In genomic region chr5:55920784-55921183, GRCh38 we compare ENCODE assay signal across 12 cellular contexts.
A peak's percentile ranks its signal among the peaks of the same experiment; 100 is the strongest.
DNase-seq lines count a peak whose midpoint lies in the region; ATAC-seq, FAIRE-seq and TF ChIP-seq lines count a peak whose summit lies in the region.
"Had no signal": no experiment of that assay in that cellular context is flagged by ENCODE, and none has a peak within 500 bp of the region (broad histone marks: within the 10 kb centered on the region; RNA-seq: fewer than 3 reads in every experiment).

No MANE protein-coding gene starts in this region.

- peak; percentile 52 for TF ChIP-seq CTCF in IMR-90 (conservative IDR thresholded peaks at IDR 0.05; ENCODE audit: low read depth, low read length)
- peak in 2 of 3 experiments; percentile 5 to 27; a peak in 1 of 6 replicates for TF ChIP-seq CTCF in GM12878 (IDR thresholded peaks at IDR 0.05 in 2 of 3, conservative IDR thresholded peaks at IDR 0.05 in 1 of 3; ENCODE audit: control insufficient read depth in 2 of 3, extremely low read depth in 1 of 3, insufficient read depth in 1 of 3, low read depth in 3 of 3, low read length in 3 of 3)
- TF ChIP-seq CTCF in osteoblast (IDR thresholded peaks at IDR 0.05; ENCODE audit: extremely low read depth, low read depth, low read length) = peak; percentile 66

- ATAC-seq in IMR-90 (ENCODE audit: low read depth) (peak; percentile 61), GM12878 (peak; percentile 15; the same call in 2 of the 3 replicates), HG02884 (IDR thresholded peaks at IDR 0.05; ENCODE audit: unreplicated experiment) (no peak), GM19351 (IDR thresholded peaks at IDR 0.05; ENCODE audit: unreplicated experiment) (no peak), HG03025 (IDR thresholded peaks at IDR 0.05; ENCODE audit: low FRiP score, unreplicated experiment) (no peak)
- ATAC-seq: gastroesophageal sphincter had no signal

- DNase-seq in NCI-H748 (lab: John Stamatoyannopoulos, UW; ENCODE audit: unreplicated experiment) (peak; percentile 28), NCI-H748 treated with DMSO at 0.1 percent for 48 hours (lab: John Stamatoyannopoulos, UW) (no peak), IMR-90 (no peak), GM12878 (ENCODE audit: low read depth, low spot score) (no peak), osteoblast (ENCODE audit: insufficient read length, low spot score, missing footprints) (no peak)
- DNase-seq: activated CD4-positive, CD25-positive, alpha-beta regulatory T cell treated with anti-CD3 and anti-CD28 coated beads, Interleukin-2, amount 50 U/mL, for 72 hours; stimulated activated naive CD4-positive, alpha-beta T cell had no signal

- H2BK15ac ChIP-seq in IMR-90 (ENCODE audit: low read depth, low read length) = no peak overlapping the region

- H2AFZ ChIP-seq in IMR-90 (replicated peaks; ENCODE audit: low read length, poor library complexity) (no peak overlapping the region), GM12878 (ENCODE audit: control insufficient read depth, low read depth, low read length) (no peak overlapping the region), osteoblast (ENCODE audit: low read length) (peak overlapping the region; percentile 26)

- H3K9ac ChIP-seq in IMR-90 (ENCODE audit: low read depth, low read length) = no peak overlapping the region
- no peak overlapping the region for H3K9ac ChIP-seq in GM12878 (ENCODE audit: control insufficient read depth, insufficient read depth, low read length)

- no CpG with 5 or more reads among the region's 5 CpGs for WGBS in IMR-90 (ENCODE audit: extremely low coverage in 2 of 2, insufficient read length in 1 of 2), 2 experiments
- WGBS in GM12878 (ENCODE audit: insufficient coverage, insufficient replicate concordance, low lambda C conversion rate, missing lambda C conversion rate) = 68% methylated on average over 5 of the region's 5 CpGs

- no peak overlapping the region for H3K18ac ChIP-seq in IMR-90 (ENCODE audit: low read depth, low read length)

- no peak overlapping the region for H2AK9ac ChIP-seq in IMR-90 (replicated peaks; ENCODE audit: low read depth, low read length, poor library complexity)

- in situ Hi-C loops in IMR-90 (cut with MboI; ENCODE audit: low sequenced_read_pairs) (loop anchor here (25.0 kb wide), 1 partner anchor 583 kb away; no protein-coding TSS in a partner anchor), GM12878 (cut with MboI) (no loop called here)

- H3K27me3 ChIP-seq in IMR-90 (ENCODE audit: control insufficient read depth, insufficient read depth, low read length) (no peaks in the 10 kb centered on the region), GM12878 (replicated peaks in 1 of 2; ENCODE audit: control insufficient read depth in 2 of 2, insufficient read depth in 2 of 2, low read length in 1 of 2) (no peaks in the 10 kb centered on the region), osteoblast (ENCODE audit: insufficient read depth, low read length) (no peaks in the 10 kb centered on the region)

- POLR2A ChIA-PET in IMR-90 (lab: Charles Lee; ENCODE audit: unreplicated experiment) (no interaction called here), GM12878 (lab: Charles Lee) (no interaction called here)

- H2BK5ac ChIP-seq in IMR-90 (ENCODE audit: low read depth, low read length, poor library complexity, severe bottlenecking) = no peak overlapping the region

- SMC1A ChIA-PET in GM12878 (lab: Charles Lee; ENCODE audit: uncharacterized antibody, unreplicated experiment) = interaction anchor here (0.6 to 2.2 kb wide), 6 partner anchors 9 to 273 kb away, joined by 3 to 10 read pairs (median 4); no protein-coding TSS in a partner anchor

- H2BK20ac ChIP-seq in IMR-90 (ENCODE audit: low read depth, low read length) = peak overlapping the region; percentile 5; the same call in 1 of the 2 replicates

- FAIRE-seq in GM12878 (lab: Jason Lieb, UNC) = peak; percentile 62

- intact Hi-C loops in IMR-90 (cut with micrococcal nuclease) = loop anchor here (5.0 kb wide), 2 partner anchors 208 to 513 kb away; partner anchors contain the start of gene SLC38A9
- intact Hi-C loops in GM12878 (cut with micrococcal nuclease; ENCODE audit: unreplicated experiment) = no loop called here

- H3K27ac ChIP-seq in IMR-90 (ENCODE audit: insufficient read depth, low read length) = no peak overlapping the region
- H3K27ac ChIP-seq in GM12878 (ENCODE audit: control insufficient read depth, insufficient read depth) = no peak overlapping the region
- no peak overlapping the region for H3K27ac ChIP-seq in osteoblast (ENCODE audit: low read depth, low read length)
- H3K27ac ChIP-seq: C4-2B, gastroesophageal sphincter had no signal

- H2AK5ac ChIP-seq in IMR-90 (ENCODE audit: low read depth, low read length) = no peak overlapping the region

- H3K79me1 ChIP-seq in IMR-90 (ENCODE audit: low read depth in 1 of 2, low read length in 2 of 2) = no peaks in the 10 kb centered on the region

- no peaks in the 10 kb centered on the region for H3K36me3 ChIP-seq in IMR-90 (ENCODE audit: control insufficient read depth, insufficient read depth, low read length)
- H3K36me3 ChIP-seq in GM12878 (ENCODE audit: control insufficient read depth in 2 of 2, insufficient read depth in 2 of 2, low read length in 1 of 2) = no peaks in the 10 kb centered on the region
- no peaks in the 10 kb centered on the region for H3K36me3 ChIP-seq in osteoblast (ENCODE audit: insufficient read depth, low read length)
- H3K36me3 ChIP-seq: gastroesophageal sphincter had no signal

- H4K20me1 ChIP-seq in IMR-90 (ENCODE audit: insufficient read depth, low read length) (no peaks in the 10 kb centered on the region), GM12878 (ENCODE audit: control insufficient read depth, insufficient read depth) (no peaks in the 10 kb centered on the region), osteoblast (ENCODE audit: insufficient read depth, low read length) (no peaks in the 10 kb centered on the region)

- no peak overlapping the region for H4K91ac ChIP-seq in IMR-90 (ENCODE audit: insufficient read depth, low read depth, low read length)

- H3K9me1 ChIP-seq in IMR-90 (ENCODE audit: insufficient read depth, low read length) = no peaks in the 10 kb centered on the region

- CTCF ChIA-PET in IMR-90 (lab: Yijun Ruan, JAX) (no interaction called here), GM12878 (lab: Yijun Ruan, JAX) (interaction anchor here (0.8 to 6.7 kb wide), 3 partner anchors 13 to 280 kb away, joined by 3 to 49 read pairs (median 4); no protein-coding TSS in a partner anchor)

- no peak overlapping the region for H2BK120ac ChIP-seq in IMR-90 (ENCODE audit: low read depth, low read length)

- H3K4ac ChIP-seq in IMR-90 (ENCODE audit: low read depth, low read length) = no peak overlapping the region

- no peak overlapping the region for H4K8ac ChIP-seq in IMR-90 (ENCODE audit: low read depth in 2 of 2, low read length in 2 of 2)

- no TSS peak for BruUV-seq in IMR-90 (replicated peaks; lab: Mats Ljungman, UMichigan)
- no TSS peak for BruUV-seq in GM12878 (replicated peaks; lab: Mats Ljungman, UMichigan)

- dilution Hi-C loops in IMR-90 (cut with HindIII; ENCODE audit: low sequenced_read_pairs, unreplicated experiment) = no loop called here

- TF ChIP-seq RAD21 in IMR-90 (IDR thresholded peaks at IDR 0.05; ENCODE audit: low read length) (peak; percentile 67), GM12878 (IDR thresholded peaks at IDR 0.05; ENCODE audit: insufficient read depth, low read depth, low read length) (peak; percentile 41; the same call in 1 of the 2 replicates)

- H3K9me3 ChIP-seq in IMR-90 (ENCODE audit: control insufficient read depth, insufficient read depth, low read length) (no peaks in the 10 kb centered on the region), GM12878 (replicated peaks; ENCODE audit: control insufficient read depth, insufficient read depth, low read length) (no peaks in the 10 kb centered on the region), osteoblast (ENCODE audit: low read depth, low read length) (no peaks in the 10 kb centered on the region)
- H3K9me3 ChIP-seq: gastroesophageal sphincter had no signal

- no peak overlapping the region for H4K5ac ChIP-seq in IMR-90 (ENCODE audit: low read depth, low read length)

- no peak overlapping the region for H3K56ac ChIP-seq in IMR-90 (ENCODE audit: extremely low read depth, insufficient read depth, low read length)

- H3K79me2 ChIP-seq in GM12878 (ENCODE audit: control insufficient read depth, insufficient read depth, low read length) (no peaks in the 10 kb centered on the region), osteoblast (ENCODE audit: insufficient read depth, low read length) (no peaks in the 10 kb centered on the region)

- H3K14ac ChIP-seq in IMR-90 (replicated peaks; ENCODE audit: low read depth, low read length) = no peak overlapping the region

- H3K4me3 ChIP-seq in IMR-90 (ENCODE audit: insufficient read depth, low read depth, low read length) (no peak overlapping the region), GM12878 (no peak overlapping the region), osteoblast (ENCODE audit: insufficient read depth, low read length) (no peak overlapping the region)
- H3K4me3 ChIP-seq: gastroesophageal sphincter had no signal

- RAD21 ChIA-PET in GM12878 (lab: Charles Lee; ENCODE audit: unreplicated experiment) = interaction anchor here (1.5 to 1.6 kb wide), 2 partner anchors 17 to 66 kb away, joined by 3 to 4 read pairs; no protein-coding TSS in a partner anchor

- no peak overlapping the region for H3K4me2 ChIP-seq in IMR-90 (ENCODE audit: low read depth, low read length)
- no peak overlapping the region for H3K4me2 ChIP-seq in GM12878 (ENCODE audit: control insufficient read depth, insufficient read depth)
- no peak overlapping the region for H3K4me2 ChIP-seq in osteoblast (ENCODE audit: insufficient read depth, low read length)

- H3K4me1 ChIP-seq in IMR-90 (ENCODE audit: control insufficient read depth, insufficient read depth, low read length) = peaks cover 2% of the 10 kb centered on the region; the same call in 1 of the 2 replicates
- H3K4me1 ChIP-seq in GM12878 (ENCODE audit: control insufficient read depth, insufficient read depth, low read length) = peaks cover 17% of the 10 kb centered on the region
- peaks cover 5% of the 10 kb centered on the region for H3K4me1 ChIP-seq in osteoblast (ENCODE audit: insufficient read depth, low read length)
- H3K4me1 ChIP-seq: gastroesophageal sphincter had no signal

- TF ChIP-seq POLR2A in IMR-90 (IDR thresholded peaks at IDR 0.05; ENCODE audit: low read depth, low read length) (no peak), GM12878 (IDR thresholded peaks at IDR 0.05; ENCODE audit: low read depth, low read length) (no peak)

- no peak for TF ChIP-seq EP300 in GM12878 (IDR thresholded peaks at IDR 0.05; ENCODE audit: borderline replicate concordance in 1 of 2, control insufficient read depth in 1 of 2, low read depth in 2 of 2, low read length in 2 of 2)

- no peak overlapping the region for H3K23ac ChIP-seq in IMR-90 (ENCODE audit: low read depth, low read length)

TF ChIP-seq in IMR-90, 13 proteins besides CTCF, POLR2A, EP300 and RAD21 (continues in another document):
- TF ChIP-seq NFE2L2 (IDR thresholded peaks at IDR 0.05; ENCODE audit: low read depth, low read length) = no peak
- TF ChIP-seq MAFK (IDR thresholded peaks at IDR 0.05; ENCODE audit: low read depth, low read length) = no peak
- TF ChIP-seq SMC3 (IDR thresholded peaks at IDR 0.05; ENCODE audit: low read depth, low read length) = peak; percentile 43; the same call in 1 of the 2 replicates

TF ChIP-seq in GM12878, 131 proteins besides CTCF, POLR2A, EP300 and RAD21:
- TF ChIP-seq RAD51 (IDR thresholded peaks at IDR 0.05) = no peak
- TF ChIP-seq SMC3 (IDR thresholded peaks at IDR 0.05; ENCODE audit: borderline replicate concordance, low read length) = peak; percentile 28; the same call in 1 of the 2 replicates

Comparison
In these comparisons a context has a peak if more than half of its experiments do, and no peak if none do; other contexts are left out.
1. ATAC-seq: peak in IMR-90 (single experiment) and GM12878 (single experiment); none in HG02884 (single experiment), GM19351 (single experiment) and HG03025 (single experiment).
2. CTCF ChIP-seq: peak in every context shown above with its lines; median percentile 66 in osteoblast; 52 in IMR-90; 16 in GM12878.